Comparison of ENCODE assay signal across 6 cellular contexts in genomic region chr19:17243340-17243853, GRCh38. TPM values are rescaled to one million over a fixed set of nuclear protein-coding genes. Genes with fewer than 3 reads are reported as not detected.
A peak's percentile ranks its signal among the peaks of the same experiment; 100 is the strongest.
DNase-seq lines count a peak whose midpoint lies in the region; ATAC-seq and TF ChIP-seq lines count a peak whose summit lies in the region.

No MANE protein-coding gene starts in this region.

- H3K9ac ChIP-seq in SK-N-SH, result peak overlapping the region; percentile 67

- TF ChIP-seq CTCF in SK-N-SH (IDR thresholded peaks at IDR 0.05), result no peak
- no peak for TF ChIP-seq CTCF in left lung (IDR thresholded peaks at IDR 0.05)

- intact Hi-C loops in left lung (cut with DNase I), result no loop called here

- H3K79me2 ChIP-seq in SK-N-SH (ENCODE audit: insufficient read depth), result peaks cover 64% of the 10 kb centered on the region

- H3K4me1 ChIP-seq in SK-N-SH (ENCODE audit: control insufficient read depth in 1 of 2, insufficient read depth in 2 of 2, low read depth in 1 of 2, low read length in 1 of 2) (peaks cover 6 to 24% of the 10 kb centered on the region in 2 experiments; a peak in 2 of 4 replicates), left lung (peaks cover 21 to 38% of the 10 kb centered on the region in 2 donors)

- H3K36me3 ChIP-seq in SK-N-SH (replicated peaks in 1 of 2; ENCODE audit: control insufficient read depth in 1 of 2, insufficient read depth in 2 of 2, low read length in 1 of 2) (peaks cover 3 to 7% of the 10 kb centered on the region in 2 experiments), left lung (peaks cover 0 to 7% of the 10 kb centered on the region in 2 donors)

- peak; percentile 48 for DNase-seq in 8988T
- peak; percentile 52 for DNase-seq in SK-N-SH
- DNase-seq in left lung, result no peak
- DNase-seq in NCI-H345 treated with DMSO at 0.1 percent for 48 hours (lab: John Stamatoyannopoulos, UW; ENCODE audit: unreplicated experiment), result no peak
- DNase-seq in midbrain (lab: John Stamatoyannopoulos, UW), result no peak

- WGBS in SK-N-SH (ENCODE audit: low lambda C conversion rate), result 53% methylated on average over 7 of the region's 10 CpGs

- H3K9me2 ChIP-seq in SK-N-SH, result no peaks in the 10 kb centered on the region

- peak overlapping the region; percentile 99 for H3K4me2 ChIP-seq in SK-N-SH

- CTCF ChIA-PET in SK-N-SH (lab: Yijun Ruan, JAX), result interaction anchor here (0.8 to 3.1 kb wide), 3 partner anchors 9 to 40 kb away, joined by 3 to 13 read pairs (median 3); no protein-coding TSS in a partner anchor

- peaks cover 16% of the 10 kb centered on the region; the same call in 1 of the 2 replicates for H4K20me1 ChIP-seq in SK-N-SH (ENCODE audit: insufficient read depth)

- peak overlapping the region; percentile 34 to 81; a peak in 3 of 4 replicates for H3K27ac ChIP-seq in SK-N-SH (ENCODE audit: low read depth in 2 of 2, low read length in 1 of 2)
- H3K27ac ChIP-seq in left lung, result peak overlapping the region; percentile 70 to 72

- no peak overlapping the region for H2AFZ ChIP-seq in SK-N-SH (ENCODE audit: low read depth)

- POLR2A ChIA-PET in SK-N-SH (lab: Yijun Ruan, JAX), result interaction anchor here (1.4 to 3.7 kb wide), 5 partner anchors 8 to 62 kb away, joined by 3 to 15 read pairs (median 5); partner anchors contain the start of genes ANKLE1, BABAM1, MRPL34 and USE1

- peaks cover 11% of the 10 kb centered on the region for H3F3A ChIP-seq in SK-N-SH (replicated peaks; ENCODE audit: insufficient read depth)

- no peaks in the 10 kb centered on the region for H3K9me3 ChIP-seq in SK-N-SH
- H3K9me3 ChIP-seq in left lung, result no peaks in the 10 kb centered on the region

- TF ChIP-seq EP300 in SK-N-SH (IDR thresholded peaks at IDR 0.05; ENCODE audit: borderline replicate concordance in 1 of 2, low read depth in 1 of 2, low read length in 1 of 2), result no peak

- no peak for TF ChIP-seq RAD21 in SK-N-SH (IDR thresholded peaks at IDR 0.05; ENCODE audit: low read length)

- ATAC-seq in left lung (no peak), HG02759 (IDR thresholded peaks at IDR 0.05; ENCODE audit: unreplicated experiment) (no peak)

- H3K27me3 ChIP-seq in SK-N-SH (ENCODE audit: insufficient read depth) (no peaks in the 10 kb centered on the region), left lung (peaks cover 0 to 17% of the 10 kb centered on the region in 2 donors)

- H3K4me3 ChIP-seq in SK-N-SH (ENCODE audit: low read depth in 2 of 2, low read length in 1 of 2), result peak overlapping the region; percentile 92 to 97
- H3K4me3 ChIP-seq in left lung, result peak overlapping the region; percentile 65 to 72

TF ChIP-seq in SK-N-SH, 30 proteins besides CTCF, POLR2A, EP300 and RAD21:
- TF ChIP-seq FOXJ3 (CRISPR knock-in tag; IDR thresholded peaks at IDR 0.05), result no peak
- TF ChIP-seq USF1 (IDR thresholded peaks at IDR 0.05; ENCODE audit: borderline replicate concordance, low read depth), result no peak
- no peak for TF ChIP-seq NRF1 (IDR thresholded peaks at IDR 0.05; ENCODE audit: low read depth, low read length)
- TF ChIP-seq ELF1 (IDR thresholded peaks at IDR 0.05), result no peak
- 0 out of 2 replicates have a peak, but pooled peaks have one; percentile 6 for TF ChIP-seq MXI1 (IDR thresholded peaks at IDR 0.05; ENCODE audit: low read depth, low read length)

RNA-seq across cellular contexts. Expression of gene NR2F6, which starts 2.3 kb away (rescaled TPM):
- polyA plus RNA-seq in SK-N-SH (2012; rRNA removed), result 31.7 and 37.3 TPM in 2 replicates
- polyA plus RNA-seq in SK-N-SH (2012; cell fraction: cytosol; rRNA removed), result 16.0 and 27.7 TPM in 2 replicates
- polyA plus RNA-seq in SK-N-SH (2012; cell fraction: nucleus; rRNA removed), result 33.4 and 46.3 TPM in 2 replicates
- total RNA-seq in left lung, result 10 to 100 TPM; 48.7 to 56.5 TPM

RNA-seq across cellular contexts. Expression of gene OCEL1, which starts 17.4 kb away (rescaled TPM):
- polyA plus RNA-seq in SK-N-SH (2012; rRNA removed), result 9.1 and 9.8 TPM in 2 replicates
- 6.5 and 8.9 TPM in 2 replicates for polyA plus RNA-seq in SK-N-SH (2012; cell fraction: cytosol; rRNA removed)
- 18.3 and 24.7 TPM in 2 replicates for polyA plus RNA-seq in SK-N-SH (2012; cell fraction: nucleus; rRNA removed)
- 10 to 100 TPM; 35.4 to 38.0 TPM for total RNA-seq in left lung

RNA-seq across cellular contexts. Expression of gene USHBP1, which starts 21.1 kb away (rescaled TPM):
- 0.03 and 0.05 TPM in 2 replicates for polyA plus RNA-seq in SK-N-SH (2012; rRNA removed)
- 0.01 TPM in 2 replicates for polyA plus RNA-seq in SK-N-SH (2012; cell fraction: cytosol; rRNA removed)
- 0.02 and 0.06 TPM in 2 replicates for polyA plus RNA-seq in SK-N-SH (2012; cell fraction: nucleus; rRNA removed)
- total RNA-seq in left lung, result 1 to 10 TPM; 4.8 to 9.2 TPM

RNA-seq across cellular contexts. Expression of gene BABAM1, which starts 23.8 kb away (rescaled TPM):
- polyA plus RNA-seq in SK-N-SH (2012; rRNA removed), result 192 TPM in 2 replicates
- 112 and 137 TPM in 2 replicates for polyA plus RNA-seq in SK-N-SH (2012; cell fraction: cytosol; rRNA removed)
- polyA plus RNA-seq in SK-N-SH (2012; cell fraction: nucleus; rRNA removed), result 286 and 348 TPM in 2 replicates
- total RNA-seq in left lung, result 10 to 100 TPM; 73.1 to 75.5 TPM

RNA-seq across cellular contexts. Expression of gene USE1, which starts 28.2 kb away (rescaled TPM):
- 63.9 and 81.8 TPM in 2 replicates for polyA plus RNA-seq in SK-N-SH (2012; rRNA removed)
- polyA plus RNA-seq in SK-N-SH (2012; cell fraction: cytosol; rRNA removed), result 50.5 and 51.0 TPM in 2 replicates
- 75.2 and 100 TPM in 2 replicates for polyA plus RNA-seq in SK-N-SH (2012; cell fraction: nucleus; rRNA removed)
- total RNA-seq in left lung, result 10 to 100 TPM; 23.1 to 25.6 TPM

Comparison
In these comparisons a context has a peak if more than half of its experiments do, and no peak if none do; other contexts are left out.
1. DNase-seq: peak in 8988T (single experiment) and SK-N-SH (single experiment); none in left lung (0 of 2), NCI-H345 treated with DMSO at 0.1 percent for 48 hours (single experiment) and midbrain (single experiment).